Comparison of ENCODE assay signal across 9 cellular contexts in the genomic region with DNA sequence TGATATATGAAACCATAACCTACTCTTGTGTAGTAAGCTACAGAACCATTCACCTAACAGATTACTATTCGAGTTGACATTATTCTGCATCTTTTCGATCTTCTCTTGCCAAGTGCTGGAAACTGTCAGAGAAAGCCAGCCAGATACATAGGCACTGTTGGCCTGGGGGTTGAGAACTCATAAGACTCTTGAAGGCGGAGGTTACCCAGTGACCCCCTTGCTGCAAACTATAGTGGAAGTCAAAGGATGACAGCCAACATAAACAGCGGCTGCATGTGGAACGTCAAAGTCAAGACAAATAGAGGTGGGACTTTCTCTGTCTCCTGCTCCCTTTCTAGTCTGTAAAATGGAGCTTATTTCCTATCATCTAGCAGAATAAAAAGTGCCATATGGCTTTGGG.
"Had no signal": no experiment of that assay in that cellular context is flagged by ENCODE, and none has a peak within 500 bp of the region (broad histone marks: within the 10 kb centered on the region; RNA-seq: fewer than 3 reads in every experiment).

No MANE protein-coding gene starts in this region.

- H3K27ac ChIP-seq: HL-60, KMS-11 had no signal

- DNase-seq: H9, HCEC 1CT had no signal

- H3K4me1 Mint-ChIP-seq: GM23338, H9, IgD-negative memory B cell had no signal

- H3K27ac Mint-ChIP-seq: GM23338, H9, IgD-negative memory B cell had no signal

- H3K4me3 ChIP-seq: GM23338 had no signal

- H3K27me3 Mint-ChIP-seq: IgD-negative memory B cell had no signal

- H3K9me3 Mint-ChIP-seq: GM23338 had no signal

- FAIRE-seq: H1, H54, HepG2 had no signal

- H3K36me3 Mint-ChIP-seq: IgD-negative memory B cell had no signal

- H3K4me3 Mint-ChIP-seq: GM23338, H9, IgD-negative memory B cell had no signal

- ATAC-seq: GM23338, HepG2 had no signal
